In the genomic region with DNA sequence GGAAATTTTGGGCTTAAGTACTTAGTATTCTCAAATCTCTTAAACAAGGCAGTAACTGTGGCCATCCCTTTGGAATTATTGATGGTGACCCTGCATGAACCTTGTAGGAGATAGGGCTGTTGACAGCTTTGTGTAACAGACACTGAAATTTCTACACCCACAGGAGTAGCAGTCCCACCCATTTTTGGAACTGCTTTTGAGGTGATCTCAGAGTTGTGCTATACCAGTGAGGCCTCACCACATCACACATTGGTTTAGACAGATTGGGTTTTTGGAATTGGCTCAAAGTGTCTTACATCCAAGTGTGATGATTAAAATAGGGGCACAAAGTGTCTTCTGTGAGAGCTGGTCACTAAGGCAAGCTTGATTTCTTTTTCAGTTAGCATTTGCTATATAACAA, we compare ENCODE assay signal across 7 cellular contexts.
DNase-seq lines count a peak whose midpoint lies in the region; ATAC-seq, FAIRE-seq and TF ChIP-seq lines count a peak whose summit lies in the region.
"Not testable (repeated sequence)": the region's sequence is repeated elsewhere in the genome, so short reads cannot be mapped to it uniquely, and the experiment has no call there.

No MANE protein-coding gene starts in this region.

- not testable (repeated sequence) for H3K27ac Mint-ChIP-seq in activated CD8-positive, alpha-beta T cell treated with anti-CD3 and anti-CD28 coated beads for 36 hours; activated T-cell treated with anti-CD3 and anti-CD28 coated beads, Interleukin-2, amount 50 U/mL, for 72 hours; effector memory CD8-positive, alpha-beta T cell; naive thymus-derived CD4-positive, alpha-beta T cell; natural killer cell treated with Interleukin-12 subunit alpha and Interleukin-12 subunit beta and Interleukin-15 and Interleukin-18, amount 100 ng/mL, for 72 hours

- CTCF ChIA-PET in activated CD8-positive, alpha-beta T cell treated with anti-CD3 and anti-CD28 coated beads for 36 hours (lab: Charles Lee); GM12878 (lab: Yijun Ruan, JAX); naive thymus-derived CD4-positive, alpha-beta T cell (lab: Charles Lee): not testable (repeated sequence)

- not testable (repeated sequence) for TF ChIP-seq CTCF in activated CD8-positive, alpha-beta T cell treated with anti-CD3 and anti-CD28 coated beads for 36 hours (IDR thresholded peaks at IDR 0.05); GM12878 (IDR thresholded peaks at IDR 0.05 in 2 of 3, conservative IDR thresholded peaks at IDR 0.05 in 1 of 3; ENCODE audit: control insufficient read depth in 2 of 3, extremely low read depth in 1 of 3, insufficient read depth in 1 of 3, low read depth in 3 of 3, low read length in 3 of 3)

- not testable (repeated sequence) for H3K27ac ChIP-seq in GM12878 (ENCODE audit: control insufficient read depth, insufficient read depth); naive thymus-derived CD4-positive, alpha-beta T cell (ENCODE audit: low read depth, low read length)

- H3K27me3 Mint-ChIP-seq in activated CD8-positive, alpha-beta T cell treated with anti-CD3 and anti-CD28 coated beads for 36 hours; activated T-cell treated with anti-CD3 and anti-CD28 coated beads, Interleukin-2, amount 50 U/mL, for 72 hours (ENCODE audit: low read depth); effector memory CD8-positive, alpha-beta T cell; naive thymus-derived CD4-positive, alpha-beta T cell; natural killer cell treated with Interleukin-12 subunit alpha and Interleukin-12 subunit beta and Interleukin-15 and Interleukin-18, amount 100 ng/mL, for 72 hours: not testable (repeated sequence)

- H3K36me3 Mint-ChIP-seq in activated CD8-positive, alpha-beta T cell treated with anti-CD3 and anti-CD28 coated beads for 36 hours (ENCODE audit: low read depth); activated T-cell treated with anti-CD3 and anti-CD28 coated beads, Interleukin-2, amount 50 U/mL, for 72 hours (ENCODE audit: insufficient read depth in 2 of 2); effector memory CD8-positive, alpha-beta T cell (ENCODE audit: insufficient read depth); naive thymus-derived CD4-positive, alpha-beta T cell; natural killer cell treated with Interleukin-12 subunit alpha and Interleukin-12 subunit beta and Interleukin-15 and Interleukin-18, amount 100 ng/mL, for 72 hours: not testable (repeated sequence)

- H3K9ac ChIP-seq in GM12878 (ENCODE audit: control insufficient read depth, insufficient read depth, low read length): not testable (repeated sequence)

- not testable (repeated sequence) for H3K9me3 ChIP-seq in GM12878 (replicated peaks; ENCODE audit: control insufficient read depth, insufficient read depth, low read length); naive thymus-derived CD4-positive, alpha-beta T cell (ENCODE audit: control insufficient read depth in 2 of 3, low read length in 3 of 3)

- SMC1A ChIA-PET in GM12878 (lab: Charles Lee; ENCODE audit: uncharacterized antibody, unreplicated experiment): not testable (repeated sequence)

- H3K79me2 ChIP-seq in GM12878 (ENCODE audit: control insufficient read depth, insufficient read depth, low read length): not testable (repeated sequence)

- H3K36me3 ChIP-seq in GM12878 (ENCODE audit: control insufficient read depth in 2 of 2, insufficient read depth in 2 of 2, low read length in 1 of 2); naive thymus-derived CD4-positive, alpha-beta T cell (ENCODE audit: control insufficient read depth in 2 of 3, insufficient read depth in 3 of 3, low read length in 3 of 3): not testable (repeated sequence)

- not testable (repeated sequence) for H4K20me1 ChIP-seq in GM12878 (ENCODE audit: control insufficient read depth, insufficient read depth)

- POLR2A ChIA-PET in activated CD8-positive, alpha-beta T cell treated with anti-CD3 and anti-CD28 coated beads for 36 hours (lab: Charles Lee); GM12878 (lab: Charles Lee); naive thymus-derived CD4-positive, alpha-beta T cell (lab: Charles Lee): not testable (repeated sequence)

- H2AFZ ChIP-seq in GM12878 (ENCODE audit: control insufficient read depth, low read depth, low read length): not testable (repeated sequence)

- not testable (repeated sequence) for H3K4me1 ChIP-seq in GM12878 (ENCODE audit: control insufficient read depth, insufficient read depth, low read length); naive thymus-derived CD4-positive, alpha-beta T cell (ENCODE audit: control insufficient read depth in 2 of 2, insufficient read depth in 2 of 2, low read length in 2 of 2)

- FAIRE-seq in GM12878 (lab: Jason Lieb, UNC): not testable (repeated sequence)

- H3K4me1 Mint-ChIP-seq in activated CD8-positive, alpha-beta T cell treated with anti-CD3 and anti-CD28 coated beads for 36 hours (ENCODE audit: low read depth); activated T-cell treated with anti-CD3 and anti-CD28 coated beads, Interleukin-2, amount 50 U/mL, for 72 hours (ENCODE audit: low read depth); effector memory CD8-positive, alpha-beta T cell (ENCODE audit: low read depth in 2 of 2); naive thymus-derived CD4-positive, alpha-beta T cell; natural killer cell treated with Interleukin-12 subunit alpha and Interleukin-12 subunit beta and Interleukin-15 and Interleukin-18, amount 100 ng/mL, for 72 hours (ENCODE audit: low read depth in 2 of 2): not testable (repeated sequence)

- not testable (repeated sequence) for H3K4me3 ChIP-seq in GM12878; naive thymus-derived CD4-positive, alpha-beta T cell (ENCODE audit: low read length)

- in situ Hi-C loops in GM12878 (cut with MboI): not testable (repeated sequence)

- H3K27me3 ChIP-seq in GM12878 (replicated peaks in 1 of 2; ENCODE audit: control insufficient read depth in 2 of 2, insufficient read depth in 2 of 2, low read length in 1 of 2); naive thymus-derived CD4-positive, alpha-beta T cell (ENCODE audit: control insufficient read depth in 2 of 2, insufficient read depth in 2 of 2, low read length in 2 of 2): not testable (repeated sequence)

- TF ChIP-seq POLR2A in GM12878 (IDR thresholded peaks at IDR 0.05; ENCODE audit: low read depth, low read length): not testable (repeated sequence)

- DNase-seq in activated CD8-positive, alpha-beta T cell treated with anti-CD3 and anti-CD28 coated beads for 36 hours; activated T-cell treated with anti-CD3 and anti-CD28 coated beads, Interleukin-2, amount 50 U/mL, for 72 hours; GM12878 (ENCODE audit: low read depth, low spot score); effector memory CD8-positive, alpha-beta T cell; Right ventricle myocardium superior; naive thymus-derived CD4-positive, alpha-beta T cell; natural killer cell treated with Interleukin-12 subunit alpha and Interleukin-12 subunit beta and Interleukin-15 and Interleukin-18, amount 100 ng/mL, for 72 hours (ENCODE audit: low spot score): not testable (repeated sequence)

- TF ChIP-seq EP300 in GM12878 (IDR thresholded peaks at IDR 0.05; ENCODE audit: borderline replicate concordance in 1 of 2, control insufficient read depth in 1 of 2, low read depth in 2 of 2, low read length in 2 of 2): not testable (repeated sequence)

- intact Hi-C loops in activated CD8-positive, alpha-beta T cell treated with anti-CD3 and anti-CD28 coated beads for 36 hours (cut with micrococcal nuclease); GM12878 (cut with micrococcal nuclease; ENCODE audit: unreplicated experiment); Right ventricle myocardium superior (cut with DNase I); naive thymus-derived CD4-positive, alpha-beta T cell (cut with micrococcal nuclease): not testable (repeated sequence)

- peak; percentile 58 for ATAC-seq in activated CD8-positive, alpha-beta T cell treated with anti-CD3 and anti-CD28 coated beads for 36 hours
- peak; percentile 28 to 53 for ATAC-seq in activated T-cell treated with anti-CD3 and anti-CD28 coated beads, Interleukin-2, amount 50 U/mL, for 72 hours (replicated peaks in 1 of 2)
- ATAC-seq in GM12878: peak; percentile 48
- ATAC-seq in effector memory CD8-positive, alpha-beta T cell (replicated peaks): peak; percentile 51
- ATAC-seq in Right ventricle myocardium superior (ENCODE audit: poor library complexity): peak; percentile 77
- ATAC-seq in naive thymus-derived CD4-positive, alpha-beta T cell: peak; percentile 53
- ATAC-seq in natural killer cell treated with Interleukin-12 subunit alpha and Interleukin-12 subunit beta and Interleukin-15 and Interleukin-18, amount 100 ng/mL, for 72 hours: peak; percentile 62 to 75

- H3K4me3 Mint-ChIP-seq in activated CD8-positive, alpha-beta T cell treated with anti-CD3 and anti-CD28 coated beads for 36 hours; activated T-cell treated with anti-CD3 and anti-CD28 coated beads, Interleukin-2, amount 50 U/mL, for 72 hours; effector memory CD8-positive, alpha-beta T cell; naive thymus-derived CD4-positive, alpha-beta T cell; natural killer cell treated with Interleukin-12 subunit alpha and Interleukin-12 subunit beta and Interleukin-15 and Interleukin-18, amount 100 ng/mL, for 72 hours: not testable (repeated sequence)

- H3K4me2 ChIP-seq in GM12878 (ENCODE audit: control insufficient read depth, insufficient read depth): not testable (repeated sequence)

- not testable (repeated sequence) for BruUV-seq in GM12878 (replicated peaks; lab: Mats Ljungman, UMichigan)

- RAD21 ChIA-PET in GM12878 (lab: Charles Lee; ENCODE audit: unreplicated experiment): not testable (repeated sequence)

- H3K9me3 Mint-ChIP-seq in activated CD8-positive, alpha-beta T cell treated with anti-CD3 and anti-CD28 coated beads for 36 hours; activated T-cell treated with anti-CD3 and anti-CD28 coated beads, Interleukin-2, amount 50 U/mL, for 72 hours; effector memory CD8-positive, alpha-beta T cell; naive thymus-derived CD4-positive, alpha-beta T cell; natural killer cell treated with Interleukin-12 subunit alpha and Interleukin-12 subunit beta and Interleukin-15 and Interleukin-18, amount 100 ng/mL, for 72 hours: not testable (repeated sequence)

- not testable (repeated sequence) for TF ChIP-seq RAD21 in GM12878 (IDR thresholded peaks at IDR 0.05; ENCODE audit: insufficient read depth, low read depth, low read length)
